ENCODE assay signal across 11 cellular contexts in genomic region chr3:177451940-177452484, GRCh38.
DNase-seq lines count a peak whose midpoint lies in the region; ATAC-seq, FAIRE-seq and TF ChIP-seq lines count a peak whose summit lies in the region.
"Had no signal": no experiment of that assay in that cellular context is flagged by ENCODE, and none has a peak within 500 bp of the region (broad histone marks: within the 10 kb centered on the region; RNA-seq: fewer than 3 reads in every experiment).

No MANE protein-coding gene starts in this region.

- no peaks in the 10 kb centered on the region for H3K9me3 Mint-ChIP-seq in activated T-cell treated with anti-CD3 and anti-CD28 coated beads, Interleukin-2, amount 50 U/mL, for 4 hours
- H3K9me3 Mint-ChIP-seq: activated naive CD4-positive, alpha-beta T cell treated with anti-CD3 and anti-CD28 coated beads for 36 hours had no signal

- peaks cover 20% of the 10 kb centered on the region for H3K4me1 Mint-ChIP-seq in activated T-cell treated with anti-CD3 and anti-CD28 coated beads, Interleukin-2, amount 50 U/mL, for 4 hours (ENCODE audit: low read depth)

- no peak overlapping the region for H3K27ac ChIP-seq in HEK293 (ENCODE audit: extremely low read depth, low read depth, low read length)
- H3K27ac ChIP-seq in K562 (ENCODE audit: extremely low read depth, low read depth, low read length) = no peak overlapping the region
- H3K27ac ChIP-seq in skin epidermis = peak overlapping the region in 20 of 21 experiments; percentile 16 to 84 (median 62)

- ATAC-seq in K562 = no peak
- peak; percentile 35 for ATAC-seq in left ventricle myocardium superior
- no peak for ATAC-seq in activated T-cell treated with anti-CD3 and anti-CD28 coated beads, Interleukin-2, amount 50 U/mL, for 4 hours
- no peak for ATAC-seq in GM18520 (IDR thresholded peaks at IDR 0.05; ENCODE audit: unreplicated experiment)

- TF ChIP-seq POLR2A in K562 (conservative IDR thresholded peaks at IDR 0.05) = no peak

- H2AFZ ChIP-seq in K562 (ENCODE audit: low read depth, low read length) = no peak overlapping the region

- intact Hi-C loops in K562 (cut with micrococcal nuclease) (no loop called here), left ventricle myocardium superior (cut with micrococcal nuclease) (no loop called here)

- H3K4me3 ChIP-seq in HEK293 (ENCODE audit: low read depth, low read length) = no peak overlapping the region
- no peak overlapping the region for H3K4me3 ChIP-seq in K562
- peak overlapping the region in 1 of 7 experiments; percentile 1 for H3K4me3 ChIP-seq in skin epidermis

- H3K9ac ChIP-seq in K562 (ENCODE audit: insufficient read depth in 1 of 2, low read depth in 2 of 2, low read length in 2 of 2) = no peak overlapping the region

- POLR2A ChIA-PET in HEK293 (lab: Yijun Ruan, JAX) = no interaction called here
- POLR2A ChIA-PET in K562 (lab: Yijun Ruan, JAX) = no interaction called here

- no peak for DNase-seq in K562 (ENCODE audit: extremely low read depth in 1 of 4, low spot score in 3 of 4)
- no peak for DNase-seq in left ventricle myocardium superior
- DNase-seq in NK-92 treated with Interleukin-12 subunit alpha and Interleukin-12 subunit beta, amount 100 ng/mL, for 24 hours (lab: John Stamatoyannopoulos, UW) = no peak
- DNase-seq in activated T-cell treated with anti-CD3 and anti-CD28 coated beads, Interleukin-2, amount 50 U/mL, for 4 hours = no peak
- no peak for DNase-seq in NCI-H2227 treated with DMSO at 0.1 percent for 48 hours (lab: John Stamatoyannopoulos, UW)
- DNase-seq: activated naive CD4-positive, alpha-beta T cell treated with anti-CD3 and anti-CD28 coated beads for 36 hours; GDM1; NCI-H1092 had no signal

- no peaks in the 10 kb centered on the region for H3K9me1 ChIP-seq in K562 (ENCODE audit: control insufficient read depth, insufficient read depth, low read length)

- CTCF ChIA-PET in HEK293 (lab: Yijun Ruan, JAX) (no interaction called here), K562 (lab: Yijun Ruan, JAX; ENCODE audit: low intra/inter-chr PET ratio) (no interaction called here)

- H4K20me1 ChIP-seq in K562 (replicated peaks; ENCODE audit: control insufficient read depth, insufficient read depth, low read length) = no peaks in the 10 kb centered on the region

- no peak overlapping the region for H3K4me3 Mint-ChIP-seq in activated T-cell treated with anti-CD3 and anti-CD28 coated beads, Interleukin-2, amount 50 U/mL, for 4 hours
- H3K4me3 Mint-ChIP-seq: activated naive CD4-positive, alpha-beta T cell treated with anti-CD3 and anti-CD28 coated beads for 36 hours had no signal

- TF ChIP-seq EP300 in K562 (IDR thresholded peaks at IDR 0.05; ENCODE audit: low read length) = no peak

- in situ Hi-C loops in K562 (cut with MboI) = no loop called here

- H3K36me3 Mint-ChIP-seq in activated T-cell treated with anti-CD3 and anti-CD28 coated beads, Interleukin-2, amount 50 U/mL, for 4 hours (ENCODE audit: insufficient read depth) = no peaks in the 10 kb centered on the region

- H3K79me2 ChIP-seq in K562 (ENCODE audit: control insufficient read depth, insufficient read depth, low read length) = no peaks in the 10 kb centered on the region

- no peak for TF ChIP-seq CTCF in HEK293 (tag by site-specific recombination; IDR thresholded peaks at IDR 0.05)
- TF ChIP-seq CTCF in K562 (IDR thresholded peaks at IDR 0.05 in 2 of 3, conservative IDR thresholded peaks at IDR 0.05 in 1 of 3; ENCODE audit: insufficient read depth in 2 of 3, low read depth in 1 of 3, low read length in 3 of 3) = no peak

- BruUV-seq in K562 (replicated peaks; lab: Mats Ljungman, UMichigan) = no TSS peak

- H3K4me2 ChIP-seq in K562 (ENCODE audit: insufficient read depth, low read length) = no peak overlapping the region

- H3K27me3 ChIP-seq in K562 (ENCODE audit: control insufficient read depth in 2 of 2, insufficient read depth in 2 of 2, low read length in 2 of 2) = no peaks in the 10 kb centered on the region

- TF ChIP-seq RAD21 in K562 (CRISPR knock-in tag; conservative IDR thresholded peaks at IDR 0.05 in 1 of 2, IDR thresholded peaks at IDR 0.05 in 1 of 2) = no peak

- no peak for FAIRE-seq in K562 (lab: Jason Lieb, UNC)

- WGBS in K562 (ENCODE audit: insufficient coverage, low coverage, missing lambda C conversion rate) = 15% methylated on average over 3 of the region's 3 CpGs

- no peaks in the 10 kb centered on the region for H3K4me1 ChIP-seq in HEK293 (ENCODE audit: control insufficient read depth, insufficient read depth, low read length)
- no peaks in the 10 kb centered on the region for H3K4me1 ChIP-seq in K562 (replicated peaks in 1 of 2; ENCODE audit: control insufficient read depth in 2 of 2, insufficient read depth in 2 of 2, low read length in 2 of 2)

- no peaks in the 10 kb centered on the region for H3K9me3 ChIP-seq in HEK293 (ENCODE audit: control insufficient read depth, insufficient read depth, low read depth, low read length)
- no peaks in the 10 kb centered on the region for H3K9me3 ChIP-seq in K562 (replicated peaks; ENCODE audit: control insufficient read depth, insufficient read depth, low read depth, low read length)

- H3K36me3 ChIP-seq in HEK293 (ENCODE audit: control insufficient read depth in 2 of 2, insufficient read depth in 1 of 2, low read length in 2 of 2) = no peaks in the 10 kb centered on the region
- H3K36me3 ChIP-seq in K562 (ENCODE audit: control insufficient read depth, insufficient read depth, low read length) = no peaks in the 10 kb centered on the region

- H3K27me3 Mint-ChIP-seq in activated T-cell treated with anti-CD3 and anti-CD28 coated beads, Interleukin-2, amount 50 U/mL, for 4 hours (ENCODE audit: low read depth) = no peaks in the 10 kb centered on the region

TF ChIP-seq in HEK293, 187 proteins besides CTCF, POLR2A, EP300 and RAD21:
- TF ChIP-seq ZNF433 (tag by site-specific recombination; IDR thresholded peaks at IDR 0.05; ENCODE audit: low read depth) (no peak), PRDM1 (tag by site-specific recombination; IDR thresholded peaks at IDR 0.05) (peak; percentile 94), ZNF366 (tag by site-specific recombination; conservative IDR thresholded peaks at IDR 0.05) (peak; percentile 47)

TF ChIP-seq in K562, 482 proteins besides CTCF, POLR2A, EP300 and RAD21:
- TF ChIP-seq FOXA1 (IDR thresholded peaks at IDR 0.05; ENCODE audit: borderline replicate concordance) (no peak), ZKSCAN8 (CRISPR knock-in tag; IDR thresholded peaks at IDR 0.05) (no peak), PCBP2 (IDR thresholded peaks at IDR 0.05; ENCODE audit: low read depth, low read length, poor library complexity, severe bottlenecking) (peak; percentile 20), TFAM (CRISPR knock-in tag; conservative IDR thresholded peaks at IDR 0.05) (no peak), BRCA1 (IDR thresholded peaks at IDR 0.05) (no peak), BRCA1 (CRISPR knock-in tag; IDR thresholded peaks at IDR 0.05) (no peak), MAZ (CRISPR knock-in tag; conservative IDR thresholded peaks at IDR 0.05 in 1 of 2, IDR thresholded peaks at IDR 0.05 in 1 of 2) (no peak), ZNF830 (CRISPR knock-in tag; IDR thresholded peaks at IDR 0.05) (no peak)
- TF ChIP-seq, protein P1, sequence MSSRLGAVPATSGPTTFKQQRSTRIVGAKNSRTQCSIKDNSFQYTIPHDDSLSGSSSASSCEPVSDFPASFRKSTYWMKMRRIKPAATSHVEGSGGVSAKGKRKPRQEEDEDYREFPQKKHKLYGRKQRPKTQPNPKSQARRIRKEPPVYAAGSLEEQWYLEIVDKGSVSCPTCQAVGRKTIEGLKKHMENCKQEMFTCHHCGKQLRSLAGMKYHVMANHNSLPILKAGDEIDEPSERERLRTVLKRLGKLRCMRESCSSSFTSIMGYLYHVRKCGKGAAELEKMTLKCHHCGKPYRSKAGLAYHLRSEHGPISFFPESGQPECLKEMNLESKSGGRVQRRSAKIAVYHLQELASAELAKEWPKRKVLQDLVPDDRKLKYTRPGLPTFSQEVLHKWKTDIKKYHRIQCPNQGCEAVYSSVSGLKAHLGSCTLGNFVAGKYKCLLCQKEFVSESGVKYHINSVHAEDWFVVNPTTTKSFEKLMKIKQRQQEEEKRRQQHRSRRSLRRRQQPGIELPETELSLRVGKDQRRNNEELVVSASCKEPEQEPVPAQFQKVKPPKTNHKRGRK (tag; IDR thresholded peaks at IDR 0.05) = peak; percentile 54; the same call in 1 of the 2 replicates

Comparison
In these comparisons a context has a peak if more than half of its experiments do, and no peak if none do; other contexts are left out.
1. H3K27ac ChIP-seq: peak in skin epidermis (20 of 21); none in HEK293 (single experiment) and K562 (single experiment).